Comparison of ENCODE assay signal across 16 cellular contexts in the genomic region with DNA sequence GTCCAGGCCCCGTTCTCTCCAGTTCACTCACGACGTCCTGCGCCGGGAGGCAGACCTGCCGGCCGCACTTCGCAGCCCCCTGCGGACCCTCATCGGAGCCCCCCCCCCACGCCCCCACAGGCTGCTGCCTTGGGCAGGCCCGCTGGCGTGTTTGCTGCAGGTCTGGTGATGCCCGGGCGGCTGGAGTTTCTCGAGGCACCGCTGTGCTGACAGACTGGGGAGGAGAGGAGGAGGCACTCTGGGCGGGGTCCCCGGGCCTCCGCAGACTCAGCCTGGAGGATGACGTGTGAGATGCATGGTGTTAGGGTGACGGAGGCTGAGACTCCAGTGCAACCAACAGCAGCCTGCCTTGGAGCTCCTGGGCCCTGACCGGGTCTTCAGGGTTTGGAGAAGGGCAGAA.
"Had no signal": no experiment of that assay in that cellular context is flagged by ENCODE, and none has a peak within 500 bp of the region (broad histone marks: within the 10 kb centered on the region; RNA-seq: fewer than 3 reads in every experiment).

No MANE protein-coding gene starts in this region.

- H3K9me3 ChIP-seq: right lobe of liver, spleen had no signal

- H3K4me3 ChIP-seq: cardiac muscle cell, coronary artery, neural progenitor cell, right lobe of liver, spleen had no signal

- DNase-seq: activated gamma-delta T cell treated with Interleukin-2 at 50 U/mL for 16 hours; activated naive CD8-positive, alpha-beta T cell treated with anti-CD3 and anti-CD28 coated beads, Interleukin-2, amount 10 ng/mL, durations not matched to agents 7 days and 5 days; activated T-cell treated with anti-CD3 and anti-CD28 coated beads, Interleukin-2, amount 50 U/mL, for 72 hours; aorta; effector CD8-positive, alpha-beta T cell; glutamatergic neuron; right lobe of liver; spleen; stimulated activated CD4-positive, alpha-beta T cell treated with anti-CD3 and anti-CD28 coated beads, Interleukin-2, amount 100 ng/mL, for 24 hours; stimulated activated naive CD4-positive, alpha-beta T cell; substantia nigra; T1000 had no signal

- H3K27me3 ChIP-seq: cardiac muscle cell, neural progenitor cell, right lobe of liver, spleen had no signal

- ATAC-seq: activated T-cell treated with anti-CD3 and anti-CD28 coated beads, Interleukin-2, amount 50 U/mL, for 72 hours; right lobe of liver had no signal

- H3K36me3 ChIP-seq: cardiac muscle cell, neural progenitor cell had no signal

- H3K79me2 ChIP-seq: parathyroid adenoma had no signal

- H3K27ac ChIP-seq: cardiac muscle cell, coronary artery, neural progenitor cell, parathyroid adenoma, right lobe of liver, spleen had no signal

- H3K4me2 ChIP-seq: neural progenitor cell had no signal

- H3K9ac ChIP-seq: neural progenitor cell, parathyroid adenoma had no signal

- H2AFZ ChIP-seq: neural progenitor cell, parathyroid adenoma had no signal
